20 cellular contexts compared by ENCODE assay signal in genomic region chr3:173183022-173183421, GRCh38. TPM values are rescaled to one million over a fixed set of nuclear protein-coding genes. Genes with fewer than 3 reads are reported as not detected.
"Had no signal": no experiment of that assay in that cellular context is flagged by ENCODE, and none has a peak within 500 bp of the region (broad histone marks: within the 10 kb centered on the region; RNA-seq: fewer than 3 reads in every experiment).

No MANE protein-coding gene starts in this region.

RNA-seq across cellular contexts. Expression of gene SPATA16, which starts 42.0 kb away (rescaled TPM):
- total RNA-seq: activated naive CD4-positive, alpha-beta T cell treated with anti-CD3 and anti-CD28 coated beads for 36 hours; activated naive CD4-positive, alpha-beta T cell treated with anti-CD3 and anti-CD28 coated beads, Interleukin-2, amount 50 U/mL, for 72 hours; activated naive CD8-positive, alpha-beta T cell treated with anti-CD3 and anti-CD28 coated beads for 36 hours; activated naive CD8-positive, alpha-beta T cell treated with anti-CD3 and anti-CD28 coated beads, Interleukin-2, amount 10 ng/mL, durations not matched to agents 7 days and 5 days; activated T-cell treated with anti-CD3 and anti-CD28 coated beads, Interleukin-2, amount 50 U/mL, for 4 hours; activated T-cell treated with anti-CD3 and anti-CD28 coated beads, Interleukin-2, amount 50 U/mL, for 72 hours; activated T-helper 1 cell treated with anti-CD3 and anti-CD28 coated beads, Interleukin-12 subunit alpha, Interleukin-12 subunit beta, Interleukin-2, Interleukin-4 antibody, amounts not matched to agents 30 ng/mL and 10 ng/mL and 1 ng/mL, durations not matched to agents 14 hours and 24 hours and 36 hours; activated T-helper 17 cell treated with anti-CD3 and anti-CD28 coated beads, Interleukin-2, amount 50 U/mL, for 72 hours; activated T-helper 2 cell treated with anti-CD3 and anti-CD28 coated beads, Interferon-gamma antibody, Interleukin-2, Interleukin-4, amounts not matched to agents 10 μg/mL and 5 μg/mL and 100 μg/mL, durations not matched to agents 14 hours and 24 hours and 36 hours; adrenal gland; aorta; ascending aorta; astrocyte; body of pancreas; breast epithelium; bronchial epithelial cell; cardiac muscle cell; cardiac septum; cerebellum; chondrocyte had no signal
